1 cellular context compared by ENCODE assay signal in the genomic region with DNA sequence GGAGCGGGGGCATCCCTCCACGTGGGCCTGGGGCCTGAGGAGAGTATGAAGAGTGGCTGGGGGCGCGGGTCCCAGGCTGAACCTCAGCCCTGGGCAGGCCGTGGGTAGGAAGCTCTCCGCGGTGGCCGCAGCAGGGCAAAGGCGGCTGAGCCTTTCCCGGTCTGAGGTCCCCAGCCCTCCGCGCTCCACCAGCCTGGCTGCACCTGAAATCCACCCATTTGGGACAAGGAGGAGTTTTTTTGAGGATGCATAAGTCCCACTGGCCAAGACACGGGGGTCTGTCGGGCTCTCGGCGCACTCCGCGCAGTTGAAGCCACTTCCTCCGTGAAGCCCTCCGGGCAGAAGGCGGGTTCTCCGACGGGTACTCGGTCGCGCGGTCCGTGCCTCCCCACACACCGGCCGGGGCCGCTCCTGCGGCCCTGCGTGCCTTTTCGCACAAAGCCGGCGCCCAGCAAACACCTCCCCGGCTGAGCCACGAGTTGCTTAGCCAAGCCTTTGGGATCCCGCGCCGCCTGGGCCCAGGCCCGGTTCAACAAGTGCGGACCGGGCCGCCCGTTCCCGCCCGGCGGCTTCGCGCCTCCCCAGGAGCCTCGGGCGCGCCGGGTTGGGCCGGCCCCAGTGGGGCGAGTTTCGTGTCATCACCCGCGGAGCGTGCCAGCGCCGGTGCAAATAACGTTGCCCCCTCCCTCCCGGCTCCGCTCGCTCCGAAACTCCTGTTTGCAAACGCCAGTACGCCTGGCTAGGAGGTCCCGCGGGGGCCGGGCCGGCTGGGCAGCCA.
TF ChIP-seq lines count a peak whose summit lies in the region.

No MANE protein-coding gene starts in this region.

TF ChIP-seq in GM12878, 131 proteins besides CTCF, POLR2A, EP300 and RAD21:
- TF ChIP-seq WRNIP1 (IDR thresholded peaks at IDR 0.05; ENCODE audit: borderline replicate concordance, low read depth, low read length): no peak
- TF ChIP-seq MTA3 (IDR thresholded peaks at IDR 0.05; ENCODE audit: borderline replicate concordance, low read length): no peak
- no peak for TF ChIP-seq TCF3 (IDR thresholded peaks at IDR 0.05; ENCODE audit: borderline replicate concordance, insufficient read depth, low read depth, low read length)
- no peak for TF ChIP-seq MXI1 (IDR thresholded peaks at IDR 0.05; ENCODE audit: low read depth, low read length)
- TF ChIP-seq SUZ12 (IDR thresholded peaks at IDR 0.05; ENCODE audit: unreplicated experiment): peak; percentile 99
- TF ChIP-seq CHD2 (IDR thresholded peaks at IDR 0.05; ENCODE audit: borderline replicate concordance, low read depth, low read length): no peak
- TF ChIP-seq PAX5 (IDR thresholded peaks at IDR 0.05; ENCODE audit: borderline replicate concordance, low read depth, low read length): no peak
- TF ChIP-seq EZH2 (IDR thresholded peaks at IDR 0.05; ENCODE audit: borderline replicate concordance, control insufficient read depth, low read depth, low read length): 0 out of 2 replicates have a peak, but pooled peaks have one; percentile 81
